ENCODE assay signal across 24 cellular contexts in genomic region chr1:15469836-15470495, GRCh38. TPM values are rescaled to one million over a fixed set of nuclear protein-coding genes. Genes with fewer than 3 reads are reported as not detected.
DNase-seq lines count a peak whose midpoint lies in the region; ATAC-seq, FAIRE-seq and TF ChIP-seq lines count a peak whose summit lies in the region.
"Had no signal": no experiment of that assay in that cellular context is flagged by ENCODE, and none has a peak within 500 bp of the region (broad histone marks: within the 10 kb centered on the region; RNA-seq: fewer than 3 reads in every experiment).

No MANE protein-coding gene starts in this region.

- 29 to 50% methylated on average over 10 of the region's 10 CpGs for WGBS in pancreas, 2 donors

- ATAC-seq in pancreas (peak; percentile 12 to 51 (median 30)), HG02588 (IDR thresholded peaks at IDR 0.05; ENCODE audit: unreplicated experiment) (no peak)
- ATAC-seq: stimulated activated effector memory CD8-positive, alpha-beta T cell treated with anti-CD3 and anti-CD28 coated beads, Interleukin-12 subunit alpha, Interleukin-12 subunit beta, amount 100 ng/mL, for 72 hours had no signal

- FAIRE-seq in pancreas (lab: Jason Lieb, UNC), result no peak

- no peak for TF ChIP-seq CTCF in pancreas (IDR thresholded peaks at IDR 0.05)
- TF ChIP-seq CTCF in brain microvascular endothelial cell (IDR thresholded peaks at IDR 0.05; ENCODE audit: low read depth, low read length, missing control alignments), result no peak

- in situ Hi-C loops in brain microvascular endothelial cell (cut with HindIII; ENCODE audit: low pct_ligation_motif_present, low sequenced_read_pairs), result no loop called here

- intact Hi-C loops in pancreas (cut with DNase I), result no loop called here

- H3K9me3 ChIP-seq in pancreas, result no peaks in the 10 kb centered on the region
- H3K9me3 ChIP-seq: neutrophil had no signal

- H3K27ac ChIP-seq in pancreas (peak overlapping the region; percentile 11 to 52 (median 38)), brain microvascular endothelial cell (no peak overlapping the region)
- H3K27ac ChIP-seq: neutrophil, RWPE1 had no signal

- peaks cover 0 to 15% (median 4%) of the 10 kb centered on the region in 3 donors for H3K4me1 ChIP-seq in pancreas

- H3K36me3 ChIP-seq in pancreas, result no peaks in the 10 kb centered on the region
- no peaks in the 10 kb centered on the region for H3K36me3 ChIP-seq in brain microvascular endothelial cell (replicated peaks)
- H3K36me3 ChIP-seq: neutrophil had no signal

- DNase-seq in DMS 273 treated with DMSO at 0.1 percent for 48 hours (lab: John Stamatoyannopoulos, UW) (peak; percentile 73), NCI-H2171 (lab: John Stamatoyannopoulos, UW) (peak; percentile 68), cerebellar cortex (ENCODE audit: low spot score) (peak; percentile 58), pancreas (peak in 1 of 6 donors; percentile 59), brain microvascular endothelial cell (no peak), inferior parietal cortex (ENCODE audit: extremely low spot score) (no peak), hepatic stellate cell (ENCODE audit: low spot score) (no peak)
- DNase-seq: activated B cell treated with CpG ODN at 0.5 μM for 24 hours; central memory CD4-positive, alpha-beta T cell; NCI-H2107; NCI-H526 treated with DMSO at 0.1 percent for 48 hours; stimulated activated CD4-positive, alpha-beta T cell treated with anti-CD3 and anti-CD28 coated beads, Interleukin-2, amount 100 ng/mL, for 48 hours; T1000 had no signal

- H3K27me3 ChIP-seq in pancreas (no peaks in the 10 kb centered on the region), brain microvascular endothelial cell (replicated peaks) (no peaks in the 10 kb centered on the region)
- H3K27me3 ChIP-seq: neutrophil had no signal

- H3K4me3 ChIP-seq in pancreas (no peak overlapping the region), brain microvascular endothelial cell (ENCODE audit: low read depth, low read length) (no peak overlapping the region)

RNA-seq across cellular contexts. Expression of gene CELA2B, which starts 5.9 kb away (rescaled TPM):
- 1,000 to 10,000 TPM in 2 of 6 donors, 100 to 1,000 TPM in 4; 310 to 2,290 (median 800) TPM for total RNA-seq in pancreas
- 100 to 1,000 TPM; 186 to 203 TPM for polyA plus RNA-seq in pancreas
- total RNA-seq: activated B cell treated with CpG ODN at 0.5 μM for 24 hours; activated T-helper 1 cell treated with anti-CD3 and anti-CD28 coated beads, Interleukin-12 subunit alpha, Interleukin-12 subunit beta, Interleukin-2, Interleukin-4 antibody, amounts not matched to agents 30 ng/mL and 10 ng/mL and 1 ng/mL, durations not matched to agents 14 hours and 24 hours and 36 hours; dermis microvascular lymphatic vessel endothelial cell; fibroblast of lung; glomerular endothelial cell; lung microvascular endothelial cell; M059J had no signal
- polyA plus RNA-seq: fibroblast of lung, IgD-negative memory B cell had no signal

RNA-seq across cellular contexts. Expression of gene CELA2A, which starts 13.4 kb away (rescaled TPM):
- total RNA-seq in pancreas, result over 10,000 TPM in 2 of 6 donors, 1,000 to 10,000 TPM in 3, 100 to 1,000 TPM in 1; 360 to 20,184 (median 5,030) TPM
- polyA plus RNA-seq in pancreas, result 1,000 to 10,000 TPM; 2,295 to 3,502 TPM
- total RNA-seq: activated B cell treated with CpG ODN at 0.5 μM for 24 hours; activated T-helper 1 cell treated with anti-CD3 and anti-CD28 coated beads, Interleukin-12 subunit alpha, Interleukin-12 subunit beta, Interleukin-2, Interleukin-4 antibody, amounts not matched to agents 30 ng/mL and 10 ng/mL and 1 ng/mL, durations not matched to agents 14 hours and 24 hours and 36 hours; dermis microvascular lymphatic vessel endothelial cell; fibroblast of lung; glomerular endothelial cell; lung microvascular endothelial cell; M059J had no signal
- polyA plus RNA-seq: fibroblast of lung, IgD-negative memory B cell had no signal

RNA-seq across cellular contexts. Expression of gene CTRC, which starts 31.7 kb away (rescaled TPM):
- over 10,000 TPM in 1 of 6 donors, 1,000 to 10,000 TPM in 5; 7,866 to 13,867 (median 8,408) TPM for total RNA-seq in pancreas
- 1,000 to 10,000 TPM; 3,972 to 5,613 TPM for polyA plus RNA-seq in pancreas
- total RNA-seq: dermis microvascular lymphatic vessel endothelial cell, fibroblast of lung, glomerular endothelial cell, lung microvascular endothelial cell had no signal
- polyA plus RNA-seq: fibroblast of lung, IgD-negative memory B cell had no signal

RNA-seq across cellular contexts. Expression of gene CASP9, which starts 54.0 kb away (rescaled TPM):
- 10 to 100 TPM in 1 of 6 donors, 1 to 10 TPM in 5; 6.6 to 16.3 (median 8.4) TPM for total RNA-seq in pancreas
- 10 to 100 TPM; 18.5 to 32.0 TPM for polyA plus RNA-seq in pancreas

RNA-seq across cellular contexts. Expression of gene DNAJC16, which starts 56.7 kb away (rescaled TPM):
- 10 to 100 TPM in 3 of 6 donors, 1 to 10 TPM in 3; 8.7 to 16.2 (median 10.2) TPM for total RNA-seq in pancreas
- 1 to 10 TPM; 5.0 to 6.3 TPM for polyA plus RNA-seq in pancreas

Comparison
In these comparisons a context has a peak if more than half of its experiments do, and no peak if none do; other contexts are left out.
1. DNase-seq: peak in DMS 273 treated with DMSO at 0.1 percent for 48 hours (single experiment), NCI-H2171 (single experiment) and cerebellar cortex (single experiment); none in brain microvascular endothelial cell (single experiment), inferior parietal cortex (single experiment) and hepatic stellate cell (single experiment).